In genomic region chr2:233353769-233354499, GRCh38 we compare ENCODE assay signal across 8 cellular contexts. TPM values are rescaled to one million over a fixed set of nuclear protein-coding genes. Genes with fewer than 3 reads are reported as not detected.
DNase-seq lines count a peak whose midpoint lies in the region; ATAC-seq and TF ChIP-seq lines count a peak whose summit lies in the region.

Gene DGKD, plus strand, starts transcription at chr2:233354494. Its CDS starts 25 bp downstream, at chr2:233354519.

- DNase-seq in AG08396 (ENCODE audit: low spot score) (peak; percentile 96), NOMO-1 (lab: John Stamatoyannopoulos, UW; ENCODE audit: unreplicated experiment in 2 of 2) (peak; percentile 70 to 72), activated T-cell treated with anti-CD3 and anti-CD28 coated beads for 1 hour (ENCODE audit: low read depth) (peak; percentile 70), epithelial cell of proximal tubule (ENCODE audit: low read depth) (no peak)
- peak; percentile 39 to 67 for DNase-seq in stimulated activated CD8-positive, alpha-beta memory T cell treated with anti-CD3 and anti-CD28 coated beads, Interleukin-7, amount 100 ng/mL, for 48 hours (ENCODE audit: extremely low read depth in 1 of 2, low read depth in 1 of 2)

- ATAC-seq in GM18520 (IDR thresholded peaks at IDR 0.05; ENCODE audit: unreplicated experiment) = peak; percentile 19
- peak; percentile 33 for ATAC-seq in HG03108 (IDR thresholded peaks at IDR 0.05; ENCODE audit: unreplicated experiment)

- H3K27ac ChIP-seq in muscle layer of duodenum (ENCODE audit: low read length) = peak within 1 kb of the TSS; percentile 53

- no peaks in the 10 kb centered on the region for H3K36me3 ChIP-seq in muscle layer of duodenum (ENCODE audit: control insufficient read depth in 1 of 2, insufficient read depth in 2 of 2, low read length in 2 of 2)

- no peaks in the 10 kb centered on the region for H3K9me3 ChIP-seq in muscle layer of duodenum (ENCODE audit: control insufficient read depth in 1 of 2, low read length in 2 of 2)

- H3K4me3 ChIP-seq in epithelial cell of proximal tubule (ENCODE audit: low read depth, low read length) (peak within 1 kb of the TSS; percentile 81), muscle layer of duodenum (ENCODE audit: low read depth in 1 of 2, low read length in 2 of 2) (peak within 1 kb of the TSS; percentile 85 to 86)

- H3K4me1 ChIP-seq in muscle layer of duodenum (ENCODE audit: control insufficient read depth in 1 of 2, insufficient read depth in 2 of 2, low read length in 2 of 2) = peaks cover 5 to 34% of the 10 kb centered on the region in 2 donors

- H3K27me3 ChIP-seq in muscle layer of duodenum (ENCODE audit: low read depth, low read length) = no peaks in the 10 kb centered on the region

- TF ChIP-seq CTCF in epithelial cell of proximal tubule (conservative IDR thresholded peaks at IDR 0.05; ENCODE audit: low read depth, low read length) = no peak

RNA-seq across cellular contexts. Expression of gene DGKD, which starts in this region (rescaled TPM):
- total RNA-seq in epithelial cell of proximal tubule = 10.3 and 24.5 TPM in 2 replicates
